18 cellular contexts compared by ENCODE assay signal in the genomic region with DNA sequence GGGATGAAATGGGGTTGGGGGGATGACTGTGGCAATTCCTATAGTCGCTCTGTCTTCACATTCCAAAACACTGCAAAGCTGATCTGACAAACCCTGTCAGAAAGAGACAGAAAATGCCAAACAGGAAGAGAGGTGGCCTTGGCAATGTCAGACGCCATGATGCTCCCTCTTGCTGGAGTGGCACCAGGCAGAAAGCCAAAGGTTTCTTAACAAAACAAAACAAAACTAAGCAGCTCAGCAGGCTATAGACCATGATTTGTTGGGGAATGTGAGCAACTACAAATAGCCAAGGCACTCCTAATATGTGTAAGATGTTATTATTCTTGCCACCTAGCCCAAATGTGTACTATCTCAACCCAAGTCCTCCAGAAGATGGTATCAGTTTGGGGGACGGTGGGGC. TPM values are rescaled to one million over a fixed set of nuclear protein-coding genes. Genes with fewer than 3 reads are reported as not detected.
A peak's percentile ranks its signal among the peaks of the same experiment; 100 is the strongest.
DNase-seq lines count a peak whose midpoint lies in the region; ATAC-seq and TF ChIP-seq lines count a peak whose summit lies in the region.
"Had no signal": no experiment of that assay in that cellular context is flagged by ENCODE, and none has a peak within 500 bp of the region (broad histone marks: within the 10 kb centered on the region; RNA-seq: fewer than 3 reads in every experiment).

No MANE protein-coding gene starts in this region.

- peaks cover 9% of the 10 kb centered on the region for H3K27me3 Mint-ChIP-seq in brain

- H3K9me3 Mint-ChIP-seq in brain, result peaks cover 0 to 2% (median 0%) of the 10 kb centered on the region in 5 experiments
- H3K9me3 Mint-ChIP-seq: CD8-positive, alpha-beta T cell had no signal

- no peak overlapping the region for H3K4me3 Mint-ChIP-seq in brain
- H3K4me3 Mint-ChIP-seq: CD14-positive monocyte; CD8-positive, alpha-beta T cell had no signal

- DNase-seq in NCI-H1092 (lab: John Stamatoyannopoulos, UW), result peak; percentile 5
- DNase-seq in NCI-H1092 treated with DMSO at 0.1 percent for 48 hours (lab: John Stamatoyannopoulos, UW), result no peak
- DNase-seq in COR-L47 (lab: John Stamatoyannopoulos, UW), result peak; percentile 39
- peak; percentile 43 for DNase-seq in NCI-H2196 treated with DMSO at 0.1 percent for 48 hours (lab: John Stamatoyannopoulos, UW; ENCODE audit: unreplicated experiment)
- no peak for DNase-seq in SJCRH30
- DNase-seq: Caco-2; CD8-positive, alpha-beta T cell; HCEC 1CT had no signal

- H3K9me3 ChIP-seq in SJCRH30 (replicated peaks), result no peaks in the 10 kb centered on the region
- H3K9me3 ChIP-seq: Caco-2 had no signal

- no peak overlapping the region for H3K4me3 ChIP-seq in SJCRH30

- no peak for TF ChIP-seq CTCF in brain (conservative IDR thresholded peaks at IDR 0.05)

- ATAC-seq in HG03442 (IDR thresholded peaks at IDR 0.05; ENCODE audit: unreplicated experiment), result no peak
- no peak for ATAC-seq in HG02642 (IDR thresholded peaks at IDR 0.05; ENCODE audit: poor library complexity, unreplicated experiment)
- ATAC-seq: CD8-positive, alpha-beta T cell; HepG2 had no signal

- no peaks in the 10 kb centered on the region for H3K36me3 Mint-ChIP-seq in brain
- H3K36me3 Mint-ChIP-seq: CD14-positive monocyte; CD8-positive, alpha-beta T cell had no signal

- peak overlapping the region in 3 of 5 experiments; percentile 2 to 82 (median 38) for H3K27ac Mint-ChIP-seq in brain
- H3K27ac Mint-ChIP-seq: CD14-positive monocyte; CD8-positive, alpha-beta T cell had no signal

- H3K36me3 ChIP-seq in SJCRH30, result no peaks in the 10 kb centered on the region

- H3K27ac ChIP-seq in SJCRH30, result no peak overlapping the region
- H3K27ac ChIP-seq: 22Rv1 had no signal

- H3K27me3 ChIP-seq in SJCRH30, result peaks cover 26% of the 10 kb centered on the region

- 0 out of 2 replicates have a peak, but pooled peaks cover 2% of the 10 kb centered on the region for H3K4me1 ChIP-seq in SJCRH30
- H3K4me1 ChIP-seq: Caco-2 had no signal

- peaks cover 50% of the 10 kb centered on the region for H3K4me1 Mint-ChIP-seq in brain
- H3K4me1 Mint-ChIP-seq: CD14-positive monocyte had no signal

RNA-seq across cellular contexts. Expression of gene PLA2G2C, which starts 42.9 kb away (rescaled TPM):
- polyA plus RNA-seq in brain (ENCODE audit: insufficient read depth, low read depth, low replicate concordance), result not detected
- not detected in 2 replicates for total RNA-seq in SJCRH30 (2014; rRNA removed; shearing (Covaris generic))
- total RNA-seq: A673; Caco-2; CD8-positive, alpha-beta T cell; G401; H4; HepG2 had no signal
- polyA plus RNA-seq: BJ, HepG2 had no signal

RNA-seq across cellular contexts. Expression of gene UBXN10, which starts 43.3 kb away (rescaled TPM):
- polyA plus RNA-seq in brain (ENCODE audit: insufficient read depth, low read depth, low replicate concordance), result 1.4 TPM
- total RNA-seq in SJCRH30 (2014; rRNA removed; shearing (Covaris generic)), result not detected in 2 replicates
- total RNA-seq: A673, H4 had no signal
- polyA plus RNA-seq: BJ had no signal

Comparison
In these comparisons a context has a peak if more than half of its experiments do, and no peak if none do; other contexts are left out.
1. DNase-seq: peak in NCI-H1092 (single experiment), COR-L47 (single experiment) and NCI-H2196 treated with DMSO at 0.1 percent for 48 hours (single experiment); none in NCI-H1092 treated with DMSO at 0.1 percent for 48 hours (single experiment) and SJCRH30 (0 of 2).